21 cellular contexts compared by ENCODE assay signal in genomic region chr3:115651599-115651998, GRCh38. TPM values are rescaled to one million over a fixed set of nuclear protein-coding genes. Genes with fewer than 3 reads are reported as not detected.
"Had no signal": no experiment of that assay in that cellular context is flagged by ENCODE, and none has a peak within 500 bp of the region (broad histone marks: within the 10 kb centered on the region; RNA-seq: fewer than 3 reads in every experiment).

No MANE protein-coding gene starts in this region.

- H3K27ac ChIP-seq: breast epithelium, suprapubic skin, upper lobe of left lung, WERI-Rb-1 had no signal

- H3K4me1 Mint-ChIP-seq: endodermal cell, natural killer cell had no signal

- H3K27me3 ChIP-seq: breast epithelium, suprapubic skin, upper lobe of left lung had no signal

- H3K4me1 ChIP-seq: breast epithelium, suprapubic skin, upper lobe of left lung had no signal

- H3K9me3 ChIP-seq: breast epithelium, mucosa of descending colon, suprapubic skin, upper lobe of left lung had no signal

- H3K9me3 Mint-ChIP-seq: activated T-helper 1 cell treated with anti-CD3 and anti-CD28 coated beads, Interleukin-12 subunit alpha, Interleukin-12 subunit beta, Interleukin-2, Interleukin-4 antibody, amounts not matched to agents 30 ng/mL and 10 ng/mL and 1 ng/mL, durations not matched to agents 14 hours and 24 hours and 36 hours; endodermal cell; immature natural killer cell; natural killer cell had no signal

- H3K4me3 ChIP-seq: breast epithelium, lung, mucosa of descending colon, smooth muscle cell, suprapubic skin, upper lobe of left lung had no signal

- H3K27ac Mint-ChIP-seq: activated CD8-positive, alpha-beta T cell treated with anti-CD3 and anti-CD28 coated beads, Interleukin-2, amount 10 ng/mL, durations not matched to agents 7 days and 5 days; activated T-helper 1 cell treated with anti-CD3 and anti-CD28 coated beads, Interleukin-12 subunit alpha, Interleukin-12 subunit beta, Interleukin-2, Interleukin-4 antibody, amounts not matched to agents 30 ng/mL and 10 ng/mL and 1 ng/mL, durations not matched to agents 14 hours and 24 hours and 36 hours; endodermal cell; immature natural killer cell; natural killer cell; progenitor cell of endocrine pancreas had no signal

- H3K36me3 ChIP-seq: breast epithelium, suprapubic skin, upper lobe of left lung, WERI-Rb-1 had no signal

- DNase-seq: activated CD4-positive, alpha-beta T cell treated with anti-CD3 and anti-CD28 coated beads for 48 hours; activated CD8-positive, alpha-beta T cell treated with anti-CD3 and anti-CD28 coated beads, Interleukin-2, amount 10 ng/mL, durations not matched to agents 7 days and 5 days; activated naive CD4-positive, alpha-beta T cell; aorta; dermis blood vessel endothelial cell; endodermal cell; erythroblast; immature natural killer cell; left cardiac atrium; mucosa of descending colon; natural killer cell; right cardiac atrium; stimulated activated naive CD8-positive, alpha-beta T cell treated with anti-CD3 and anti-CD28 coated beads, Interleukin-15, Interleukin-2, amounts not matched to agents 100 U/mL and 50 U/mL, for 24 hours; upper lobe of left lung; WERI-Rb-1 had no signal

- H3K4me3 Mint-ChIP-seq: activated CD8-positive, alpha-beta T cell treated with anti-CD3 and anti-CD28 coated beads, Interleukin-2, amount 10 ng/mL, durations not matched to agents 7 days and 5 days; activated T-helper 1 cell treated with anti-CD3 and anti-CD28 coated beads, Interleukin-12 subunit alpha, Interleukin-12 subunit beta, Interleukin-2, Interleukin-4 antibody, amounts not matched to agents 30 ng/mL and 10 ng/mL and 1 ng/mL, durations not matched to agents 14 hours and 24 hours and 36 hours; endodermal cell; immature natural killer cell; natural killer cell had no signal

- ATAC-seq: activated CD8-positive, alpha-beta T cell treated with anti-CD3 and anti-CD28 coated beads, Interleukin-2, amount 10 ng/mL, durations not matched to agents 7 days and 5 days; left cardiac atrium; mucosa of descending colon; natural killer cell; right cardiac atrium; stimulated activated naive CD8-positive, alpha-beta T cell treated with anti-CD3 and anti-CD28 coated beads, Interleukin-15, Interleukin-2, amounts not matched to agents 100 U/mL and 50 U/mL, for 24 hours had no signal

- H3K36me3 Mint-ChIP-seq: natural killer cell had no signal

RNA-seq across cellular contexts. Expression of gene GAP43, which starts 28.3 kb away (rescaled TPM):
- total RNA-seq: activated CD8-positive, alpha-beta T cell treated with anti-CD3 and anti-CD28 coated beads, Interleukin-2, amount 10 ng/mL, durations not matched to agents 7 days and 5 days; activated T-helper 1 cell treated with anti-CD3 and anti-CD28 coated beads, Interleukin-12 subunit alpha, Interleukin-12 subunit beta, Interleukin-2, Interleukin-4 antibody, amounts not matched to agents 30 ng/mL and 10 ng/mL and 1 ng/mL, durations not matched to agents 14 hours and 24 hours and 36 hours; dermis blood vessel endothelial cell; suprapubic skin had no signal
- polyA plus RNA-seq: immature natural killer cell had no signal
